8 cellular contexts compared by ENCODE assay signal in the genomic region with DNA sequence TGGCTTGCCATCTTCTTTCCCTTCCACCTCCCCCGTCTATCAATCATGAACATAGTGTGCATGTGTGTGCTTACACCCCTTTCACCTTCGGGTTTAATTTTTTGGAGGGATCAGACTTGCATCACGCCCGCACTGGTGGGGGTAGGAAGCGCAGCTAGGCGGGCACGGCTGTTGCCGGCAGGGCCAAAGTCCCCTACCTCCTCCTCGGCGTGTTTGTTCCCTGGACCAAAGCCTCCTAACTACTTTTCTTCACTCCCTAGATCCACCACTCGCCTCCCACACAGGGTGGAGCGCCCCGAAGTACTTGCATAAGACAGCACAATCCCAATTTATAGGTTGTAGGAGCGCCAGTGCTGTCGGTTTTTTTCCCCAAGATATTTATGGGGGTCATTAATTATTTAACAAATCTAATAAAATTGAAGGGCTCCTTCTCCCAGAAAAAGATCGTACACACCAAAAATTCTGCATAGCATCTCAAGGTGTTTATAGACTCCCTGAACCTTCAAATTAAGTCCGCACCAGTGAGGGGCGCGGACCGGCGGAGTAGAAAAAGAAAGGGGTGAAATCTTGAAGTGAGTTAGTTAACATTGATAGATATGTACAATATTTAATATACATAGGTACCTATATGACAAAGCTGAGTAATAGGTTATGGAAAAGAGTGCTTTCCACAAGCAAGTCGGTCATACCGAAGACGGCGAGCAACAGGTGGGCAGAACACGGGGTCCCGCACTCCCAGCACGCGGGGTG. TPM values are rescaled to one million over a fixed set of nuclear protein-coding genes. Genes with fewer than 3 reads are reported as not detected.
DNase-seq lines count a peak whose midpoint lies in the region; ATAC-seq and TF ChIP-seq lines count a peak whose summit lies in the region.

No MANE protein-coding gene starts in this region.

- no peaks in the 10 kb centered on the region for H3K9me2 ChIP-seq in hepatocyte (replicated peaks; ENCODE audit: insufficient read depth)

- H3K9me3 Mint-ChIP-seq in activated CD8-positive, alpha-beta memory T cell treated with anti-CD3 and anti-CD28 coated beads, Interleukin-2, amount 10 ng/mL, durations not matched to agents 7 days and 5 days (ENCODE audit: low read depth) = no peaks in the 10 kb centered on the region
- no peaks in the 10 kb centered on the region for H3K9me3 Mint-ChIP-seq in activated CD8-positive, alpha-beta T cell treated with anti-CD3 and anti-CD28 coated beads, Interleukin-2, amount 10 ng/mL, durations not matched to agents 7 days and 5 days (ENCODE audit: insufficient read depth)

- no peaks in the 10 kb centered on the region for H3K27me3 ChIP-seq in hepatocyte

- H4K20me1 ChIP-seq in hepatocyte (ENCODE audit: insufficient read depth, poor library complexity, severe bottlenecking) = no peaks in the 10 kb centered on the region

- peak overlapping the region; percentile 88 for H3K4me2 ChIP-seq in hepatocyte

- CTCF ChIA-PET in activated CD8-positive, alpha-beta memory T cell treated with anti-CD3 and anti-CD28 coated beads, Interleukin-2, amount 10 ng/mL, durations not matched to agents 7 days and 5 days (lab: Charles Lee) = no interaction called here
- CTCF ChIA-PET in activated CD8-positive, alpha-beta T cell treated with anti-CD3 and anti-CD28 coated beads, Interleukin-2, amount 10 ng/mL, durations not matched to agents 7 days and 5 days (lab: Charles Lee) = no interaction called here

- H3K9me3 ChIP-seq in hepatocyte (ENCODE audit: low read depth) = no peaks in the 10 kb centered on the region

- peaks cover 46% of the 10 kb centered on the region for H3K4me1 ChIP-seq in hepatocyte (ENCODE audit: insufficient read depth)

- WGBS in hepatocyte (ENCODE audit: low lambda C conversion rate, missing lambda C conversion rate) = 3% methylated on average over 29 of the region's 29 CpGs

- TF ChIP-seq CTCF in hepatocyte (IDR thresholded peaks at IDR 0.05; ENCODE audit: poor library complexity) = peak; percentile 27

- peaks cover 59% of the 10 kb centered on the region for H3K27me3 Mint-ChIP-seq in activated CD8-positive, alpha-beta memory T cell treated with anti-CD3 and anti-CD28 coated beads, Interleukin-2, amount 10 ng/mL, durations not matched to agents 7 days and 5 days
- H3K27me3 Mint-ChIP-seq in activated CD8-positive, alpha-beta T cell treated with anti-CD3 and anti-CD28 coated beads, Interleukin-2, amount 10 ng/mL, durations not matched to agents 7 days and 5 days (ENCODE audit: low read depth) = peaks cover 39% of the 10 kb centered on the region

- H2AFZ ChIP-seq in hepatocyte = peak overlapping the region; percentile 62

- peaks cover 11% of the 10 kb centered on the region for H3K4me1 Mint-ChIP-seq in activated CD8-positive, alpha-beta memory T cell treated with anti-CD3 and anti-CD28 coated beads, Interleukin-2, amount 10 ng/mL, durations not matched to agents 7 days and 5 days
- H3K4me1 Mint-ChIP-seq in activated CD8-positive, alpha-beta T cell treated with anti-CD3 and anti-CD28 coated beads, Interleukin-2, amount 10 ng/mL, durations not matched to agents 7 days and 5 days (ENCODE audit: low read depth) = peaks cover 11% of the 10 kb centered on the region

- ATAC-seq in activated CD8-positive, alpha-beta memory T cell treated with anti-CD3 and anti-CD28 coated beads, Interleukin-2, amount 10 ng/mL, durations not matched to agents 7 days and 5 days = no peak
- ATAC-seq in activated CD8-positive, alpha-beta T cell treated with anti-CD3 and anti-CD28 coated beads, Interleukin-2, amount 10 ng/mL, durations not matched to agents 7 days and 5 days = no peak

- no peaks in the 10 kb centered on the region for H3K36me3 Mint-ChIP-seq in activated CD8-positive, alpha-beta memory T cell treated with anti-CD3 and anti-CD28 coated beads, Interleukin-2, amount 10 ng/mL, durations not matched to agents 7 days and 5 days
- no peaks in the 10 kb centered on the region for H3K36me3 Mint-ChIP-seq in activated CD8-positive, alpha-beta T cell treated with anti-CD3 and anti-CD28 coated beads, Interleukin-2, amount 10 ng/mL, durations not matched to agents 7 days and 5 days (ENCODE audit: low read depth)

- H3K4me3 Mint-ChIP-seq in activated CD8-positive, alpha-beta memory T cell treated with anti-CD3 and anti-CD28 coated beads, Interleukin-2, amount 10 ng/mL, durations not matched to agents 7 days and 5 days = peak overlapping the region; percentile 28
- peak overlapping the region; percentile 54 for H3K4me3 Mint-ChIP-seq in activated CD8-positive, alpha-beta T cell treated with anti-CD3 and anti-CD28 coated beads, Interleukin-2, amount 10 ng/mL, durations not matched to agents 7 days and 5 days

- peaks cover 37% of the 10 kb centered on the region for H3K79me2 ChIP-seq in hepatocyte

- peak overlapping the region; percentile 79 for H3K27ac ChIP-seq in hepatocyte

- H3K36me3 ChIP-seq in hepatocyte (replicated peaks; ENCODE audit: insufficient read depth, low read depth) = no peaks in the 10 kb centered on the region

- POLR2A ChIA-PET in activated CD8-positive, alpha-beta T cell treated with anti-CD3 and anti-CD28 coated beads, Interleukin-2, amount 10 ng/mL, durations not matched to agents 7 days and 5 days (lab: Charles Lee) = no interaction called here

- no peak overlapping the region for H3K27ac Mint-ChIP-seq in activated CD8-positive, alpha-beta memory T cell treated with anti-CD3 and anti-CD28 coated beads, Interleukin-2, amount 10 ng/mL, durations not matched to agents 7 days and 5 days
- H3K27ac Mint-ChIP-seq in activated CD8-positive, alpha-beta T cell treated with anti-CD3 and anti-CD28 coated beads, Interleukin-2, amount 10 ng/mL, durations not matched to agents 7 days and 5 days = no peak overlapping the region

- DNase-seq in activated CD8-positive, alpha-beta memory T cell treated with anti-CD3 and anti-CD28 coated beads, Interleukin-2, amount 10 ng/mL, durations not matched to agents 7 days and 5 days = no peak
- no peak for DNase-seq in activated CD8-positive, alpha-beta memory T cell treated with anti-CD3 and anti-CD28 coated beads, Interleukin-2, amount 50 U/mL, for 4 hours
- DNase-seq in activated CD8-positive, alpha-beta T cell treated with anti-CD3 and anti-CD28 coated beads, Interleukin-2, amount 10 ng/mL, durations not matched to agents 7 days and 5 days = no peak
- DNase-seq in hepatocyte (ENCODE audit: low spot score) = peak; percentile 69
- DNase-seq in skeletal muscle cell (ENCODE audit: low read depth) = no peak
- no peak for DNase-seq in SKM-1 (lab: John Stamatoyannopoulos, UW; ENCODE audit: unreplicated experiment)
- no peak for DNase-seq in occipital lobe (lab: John Stamatoyannopoulos, UW)
- DNase-seq in HPDE6-E6E7 (ENCODE audit: extremely low spot score) = no peak

- H3K4me3 ChIP-seq in hepatocyte (peak overlapping the region; percentile 72), skeletal muscle cell (ENCODE audit: low read depth, low read length) (peak overlapping the region; percentile 37)

RNA-seq across cellular contexts. Expression of gene PKP2, which starts 0.7 kb away (rescaled TPM):
- not detected for total RNA-seq in activated CD8-positive, alpha-beta memory T cell treated with anti-CD3 and anti-CD28 coated beads, Interleukin-2, amount 10 ng/mL, durations not matched to agents 7 days and 5 days
- not detected for total RNA-seq in activated CD8-positive, alpha-beta T cell treated with anti-CD3 and anti-CD28 coated beads, Interleukin-2, amount 10 ng/mL, durations not matched to agents 7 days and 5 days
- 58.0 and 60.0 TPM in 2 replicates for total RNA-seq in hepatocyte
- 62.4 and 72.1 TPM in 2 replicates for polyA plus RNA-seq in hepatocyte
- total RNA-seq in occipital lobe = 4.7 TPM

Comparison
In these comparisons a context has a peak if more than half of its experiments do, and no peak if none do; other contexts are left out.
1. RNA of gene PKP2, which starts 0.7 kb away (total RNA-seq): 58.0 to 60.0 TPM in hepatocyte; 4.7 TPM in occipital lobe (single experiment), not detected in activated CD8-positive, alpha-beta memory T cell treated with anti-CD3 and anti-CD28 coated beads, Interleukin-2, amount 10 ng/mL, durations not matched to agents 7 days and 5 days and not detected in activated CD8-positive, alpha-beta T cell treated with anti-CD3 and anti-CD28 coated beads, Interleukin-2, amount 10 ng/mL, durations not matched to agents 7 days and 5 days; every median in the first group is over 10 times any median in the second.